In the genomic region with DNA sequence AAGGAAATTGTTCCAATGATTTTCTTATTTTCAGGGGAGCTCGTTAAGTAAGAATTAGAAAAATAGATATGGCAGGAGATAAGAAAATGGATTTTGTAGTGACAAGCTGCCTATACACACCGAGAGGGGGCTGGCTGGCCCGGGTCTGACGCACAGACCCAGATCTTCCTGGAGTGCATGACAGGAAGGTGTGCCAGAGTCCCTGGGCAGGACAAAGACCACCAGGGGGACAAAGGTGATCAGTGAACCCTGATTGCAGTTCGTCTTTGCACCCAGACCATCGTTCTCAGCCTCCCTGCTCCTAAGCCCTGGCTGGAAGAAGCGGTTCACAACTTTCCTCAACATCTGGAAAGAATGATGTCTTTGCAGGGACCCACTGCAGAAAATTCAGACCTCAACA, we compare ENCODE assay signal across 34 cellular contexts. TPM values are rescaled to one million over a fixed set of nuclear protein-coding genes. Genes with fewer than 3 reads are reported as not detected.
"Had no signal": no experiment of that assay in that cellular context is flagged by ENCODE, and none has a peak within 500 bp of the region (broad histone marks: within the 10 kb centered on the region; RNA-seq: fewer than 3 reads in every experiment).

No MANE protein-coding gene starts in this region.

- H3K9me3 Mint-ChIP-seq: activated B cell treated with CpG ODN at 0.5 μM for 24 hours; activated CD4-positive, alpha-beta memory T cell treated with anti-CD3 and anti-CD28 coated beads for 36 hours; activated CD4-positive, alpha-beta T cell treated with anti-CD3 and anti-CD28 coated beads, Interleukin-2, amount 10 ng/mL, durations not matched to agents 24 days and 14 days; activated CD8-positive, alpha-beta T cell treated with anti-CD3 and anti-CD28 coated beads for 36 hours; activated naive CD4-positive, alpha-beta T cell treated with anti-CD3 and anti-CD28 coated beads, Interleukin-2, amount 10 ng/mL, durations not matched to agents 7 days and 5 days; activated naive CD4-positive, alpha-beta T cell treated with anti-CD3 and anti-CD28 coated beads, Interleukin-2, amount 50 U/mL, for 24 hours; activated naive CD8-positive, alpha-beta T cell treated with anti-CD3 and anti-CD28 coated beads, Interleukin-2, amount 10 ng/mL, durations not matched to agents 7 days and 5 days; activated naive CD8-positive, alpha-beta T cell treated with anti-CD3 and anti-CD28 coated beads, Interleukin-2, amount 50 U/mL, for 24 hours; activated T-cell treated with anti-CD3 and anti-CD28 coated beads, Interleukin-2, amount 50 U/mL, for 24 hours; activated T-helper 2 cell treated with anti-CD3 and anti-CD28 coated beads, Interferon-gamma antibody, Interleukin-2, Interleukin-4, amounts not matched to agents 10 μg/mL and 5 μg/mL and 100 μg/mL, durations not matched to agents 14 hours and 24 hours and 36 hours; brain; central memory CD8-positive, alpha-beta T cell; T-helper 1 cell treated with Interleukin-12 subunit alpha and Interleukin-12 subunit beta and Interleukin-4 antibody, amounts not matched to agents 30 μg/mL and 1 μg/mL, for 36 hours had no signal

- H3K27ac Mint-ChIP-seq: activated B cell treated with CpG ODN at 0.5 μM for 24 hours; activated CD4-positive, alpha-beta memory T cell treated with anti-CD3 and anti-CD28 coated beads for 36 hours; activated CD4-positive, alpha-beta T cell treated with anti-CD3 and anti-CD28 coated beads, Interleukin-2, amount 10 ng/mL, durations not matched to agents 24 days and 14 days; activated CD8-positive, alpha-beta T cell treated with anti-CD3 and anti-CD28 coated beads for 36 hours; activated naive CD4-positive, alpha-beta T cell treated with anti-CD3 and anti-CD28 coated beads, Interleukin-2, amount 10 ng/mL, durations not matched to agents 7 days and 5 days; activated naive CD4-positive, alpha-beta T cell treated with anti-CD3 and anti-CD28 coated beads, Interleukin-2, amount 50 U/mL, for 24 hours; activated naive CD8-positive, alpha-beta T cell; activated naive CD8-positive, alpha-beta T cell treated with anti-CD3 and anti-CD28 coated beads, Interleukin-2, amount 10 ng/mL, durations not matched to agents 7 days and 5 days; activated naive CD8-positive, alpha-beta T cell treated with anti-CD3 and anti-CD28 coated beads, Interleukin-2, amount 50 U/mL, for 24 hours; activated T-cell treated with anti-CD3 and anti-CD28 coated beads, Interleukin-2, amount 50 U/mL, for 24 hours; activated T-helper 2 cell treated with anti-CD3 and anti-CD28 coated beads, Interferon-gamma antibody, Interleukin-2, Interleukin-4, amounts not matched to agents 10 μg/mL and 5 μg/mL and 100 μg/mL, durations not matched to agents 14 hours and 24 hours and 36 hours; T-helper 1 cell treated with Interleukin-12 subunit alpha and Interleukin-12 subunit beta and Interleukin-4 antibody, amounts not matched to agents 30 μg/mL and 1 μg/mL, for 36 hours had no signal

- H3K36me3 ChIP-seq: ascending aorta, cardiac muscle cell had no signal

- H3K27me3 ChIP-seq: ascending aorta, cardiac muscle cell had no signal

- H3K36me3 Mint-ChIP-seq: activated CD4-positive, alpha-beta memory T cell treated with anti-CD3 and anti-CD28 coated beads for 36 hours; activated naive CD4-positive, alpha-beta T cell treated with anti-CD3 and anti-CD28 coated beads, Interleukin-2, amount 10 ng/mL, durations not matched to agents 7 days and 5 days; activated naive CD4-positive, alpha-beta T cell treated with anti-CD3 and anti-CD28 coated beads, Interleukin-2, amount 50 U/mL, for 24 hours; activated naive CD8-positive, alpha-beta T cell; activated naive CD8-positive, alpha-beta T cell treated with anti-CD3 and anti-CD28 coated beads, Interleukin-2, amount 10 ng/mL, durations not matched to agents 7 days and 5 days; brain had no signal

- H3K4me3 ChIP-seq: ascending aorta, cardiac muscle cell had no signal

- H3K4me3 Mint-ChIP-seq: activated B cell treated with CpG ODN at 0.5 μM for 24 hours; activated CD4-positive, alpha-beta memory T cell treated with anti-CD3 and anti-CD28 coated beads for 36 hours; activated CD4-positive, alpha-beta T cell treated with anti-CD3 and anti-CD28 coated beads, Interleukin-2, amount 10 ng/mL, durations not matched to agents 24 days and 14 days; activated CD8-positive, alpha-beta T cell treated with anti-CD3 and anti-CD28 coated beads for 36 hours; activated naive CD4-positive, alpha-beta T cell treated with anti-CD3 and anti-CD28 coated beads, Interleukin-2, amount 10 ng/mL, durations not matched to agents 7 days and 5 days; activated naive CD4-positive, alpha-beta T cell treated with anti-CD3 and anti-CD28 coated beads, Interleukin-2, amount 50 U/mL, for 24 hours; activated naive CD8-positive, alpha-beta T cell; activated naive CD8-positive, alpha-beta T cell treated with anti-CD3 and anti-CD28 coated beads, Interleukin-2, amount 10 ng/mL, durations not matched to agents 7 days and 5 days; activated naive CD8-positive, alpha-beta T cell treated with anti-CD3 and anti-CD28 coated beads, Interleukin-2, amount 50 U/mL, for 24 hours; activated T-cell treated with anti-CD3 and anti-CD28 coated beads, Interleukin-2, amount 50 U/mL, for 24 hours; central memory CD8-positive, alpha-beta T cell; T-helper 1 cell treated with Interleukin-12 subunit alpha and Interleukin-12 subunit beta and Interleukin-4 antibody, amounts not matched to agents 30 μg/mL and 1 μg/mL, for 36 hours had no signal

- H3K9me3 ChIP-seq: ascending aorta had no signal

- H3K4me1 Mint-ChIP-seq: activated B cell treated with CpG ODN at 0.5 μM for 24 hours; activated CD4-positive, alpha-beta T cell treated with anti-CD3 and anti-CD28 coated beads, Interleukin-2, amount 10 ng/mL, durations not matched to agents 24 days and 14 days; activated naive CD4-positive, alpha-beta T cell treated with anti-CD3 and anti-CD28 coated beads, Interleukin-2, amount 10 ng/mL, durations not matched to agents 7 days and 5 days; activated naive CD4-positive, alpha-beta T cell treated with anti-CD3 and anti-CD28 coated beads, Interleukin-2, amount 50 U/mL, for 24 hours; activated naive CD8-positive, alpha-beta T cell treated with anti-CD3 and anti-CD28 coated beads, Interleukin-2, amount 10 ng/mL, durations not matched to agents 7 days and 5 days; activated naive CD8-positive, alpha-beta T cell treated with anti-CD3 and anti-CD28 coated beads, Interleukin-2, amount 50 U/mL, for 24 hours; central memory CD8-positive, alpha-beta T cell had no signal

- ATAC-seq: activated CD8-positive, alpha-beta T cell treated with anti-CD3 and anti-CD28 coated beads for 36 hours; activated naive CD8-positive, alpha-beta T cell treated with anti-CD3 and anti-CD28 coated beads, Interleukin-2, amount 50 U/mL, for 24 hours had no signal

- H3K4me1 ChIP-seq: ascending aorta had no signal

- DNase-seq: activated B cell treated with CpG ODN at 0.5 μM for 24 hours; activated CD4-positive, alpha-beta memory T cell treated with anti-CD3 and anti-CD28 coated beads for 36 hours; activated CD4-positive, alpha-beta T cell treated with anti-CD3 and anti-CD28 coated beads for 4 hours; activated CD4-positive, alpha-beta T cell treated with anti-CD3 and anti-CD28 coated beads, Interleukin-2, amount 10 ng/mL, durations not matched to agents 24 days and 14 days; activated CD4-positive, alpha-beta T cell treated with anti-CD3 and anti-CD28 coated beads, Interleukin-2, amount 50 U/mL, for 1 hour; activated CD4-positive, alpha-beta T cell treated with anti-CD3 and anti-CD28 coated beads, Interleukin-2, amount 50 U/mL, for 4 hours; activated CD4-positive, CD25-positive, alpha-beta regulatory T cell treated with anti-CD3 and anti-CD28 coated beads, Interleukin-2, amount 50 U/mL, for 72 hours; activated CD8-positive, alpha-beta memory T cell treated with anti-CD3 and anti-CD28 coated beads, Interleukin-2, amount 50 U/mL, for 4 hours; activated CD8-positive, alpha-beta T cell treated with anti-CD3 and anti-CD28 coated beads for 36 hours; activated effector memory CD4-positive, alpha-beta T cell treated with Interleukin-2 at 50 U/mL for 16 hours; activated gamma-delta T cell; activated naive CD4-positive, alpha-beta T cell treated with anti-CD3 and anti-CD28 coated beads, Interleukin-2, amount 10 ng/mL, durations not matched to agents 7 days and 5 days; activated naive CD4-positive, alpha-beta T cell treated with Interleukin-2 at 50 U/mL for 16 hours; activated naive CD8-positive, alpha-beta T cell treated with anti-CD3 and anti-CD28 coated beads, Interleukin-2, amount 10 ng/mL, durations not matched to agents 7 days and 5 days; activated naive CD8-positive, alpha-beta T cell treated with anti-CD3 and anti-CD28 coated beads, Interleukin-2, amount 50 U/mL, for 24 hours; activated T-cell treated with anti-CD3 and anti-CD28 coated beads, Interleukin-2, amount 50 U/mL, for 24 hours; activated T-cell treated with anti-CD3 and anti-CD28 coated beads, Interleukin-2, amount 50 U/mL, for 48 hours; amygdala; anterior cingulate cortex; cerebellar nuclear complex; T-helper 1 cell; T1000 had no signal

- H3K27ac ChIP-seq: ascending aorta, cardiac muscle cell had no signal

RNA-seq across cellular contexts. Expression of gene CDH22, which starts 24.3 kb away (rescaled TPM):
- total RNA-seq: activated CD4-positive, alpha-beta memory T cell treated with anti-CD3 and anti-CD28 coated beads for 36 hours; activated CD4-positive, alpha-beta T cell treated with anti-CD3 and anti-CD28 coated beads, Interleukin-2, amount 10 ng/mL, durations not matched to agents 24 days and 14 days; activated CD8-positive, alpha-beta memory T cell treated with anti-CD3 and anti-CD28 coated beads for 36 hours; activated CD8-positive, alpha-beta T cell treated with anti-CD3 and anti-CD28 coated beads for 36 hours; activated naive CD8-positive, alpha-beta T cell treated with anti-CD3 and anti-CD28 coated beads, Interleukin-2, amount 10 ng/mL, durations not matched to agents 7 days and 5 days; activated T-helper 2 cell treated with anti-CD3 and anti-CD28 coated beads, Interferon-gamma antibody, Interleukin-2, Interleukin-4, amounts not matched to agents 10 μg/mL and 5 μg/mL and 100 μg/mL, durations not matched to agents 14 hours and 24 hours and 36 hours; ascending aorta; bronchial epithelial cell; cardiac muscle cell; chondrocyte; T-helper 2 cell treated with Interferon-gamma antibody and Interleukin-4, amounts not matched to agents 100 ng/mL and 5 ng/mL, for 36 hours had no signal
- polyA plus RNA-seq: cardiac muscle cell had no signal
